21 cellular contexts compared by ENCODE assay signal in genomic region chr1:3035871-3036645, GRCh38. TPM values are rescaled to one million over a fixed set of nuclear protein-coding genes. Genes with fewer than 3 reads are reported as not detected.
DNase-seq lines count a peak whose midpoint lies in the region; ATAC-seq and TF ChIP-seq lines count a peak whose summit lies in the region.
"Had no signal": no experiment of that assay in that cellular context is flagged by ENCODE, and none has a peak within 500 bp of the region (broad histone marks: within the 10 kb centered on the region; RNA-seq: fewer than 3 reads in every experiment).

No MANE protein-coding gene starts in this region.

- DNase-seq in activated naive CD4-positive, alpha-beta T cell treated with anti-CD3 and anti-CD28 coated beads, Interleukin-2, amount 10 ng/mL, durations not matched to agents 7 days and 5 days: peak; percentile 18
- no peak for DNase-seq in activated naive CD4-positive, alpha-beta T cell (lab: John Stamatoyannopoulos, UW)
- DNase-seq in left lung (peak in 1 of 2 donors; percentile 26), A172 (ENCODE audit: low spot score) (no peak)
- DNase-seq: DND-41; GOT3; KG1; NCI-H1436; NCI-H2029; NCI-H2171; NCI-H446; NCI-H69; NK-92 treated with Interleukin-12 subunit alpha and Interleukin-12 subunit beta, amount 100 ng/mL, for 24 hours; RPMI8226 had no signal

- H3K36me3 ChIP-seq in Loucy (ENCODE audit: insufficient read depth, low read length) (no peaks in the 10 kb centered on the region), left lung (no peaks in the 10 kb centered on the region), subcutaneous abdominal adipose tissue (ENCODE audit: control insufficient read depth in 5 of 5, insufficient read depth in 5 of 5, low read length in 5 of 5) (no peaks in the 10 kb centered on the region)

- no peaks in the 10 kb centered on the region for H3F3A ChIP-seq in Loucy (ENCODE audit: low read depth)

- TF ChIP-seq CTCF in Loucy (conservative IDR thresholded peaks at IDR 0.05; ENCODE audit: low read length): no peak
- TF ChIP-seq CTCF in left lung (IDR thresholded peaks at IDR 0.05): no peak

- H3K9me2 ChIP-seq in Loucy (replicated peaks; ENCODE audit: low read depth, low read length): no peaks in the 10 kb centered on the region

- H3K9me3 ChIP-seq in Loucy (ENCODE audit: insufficient read depth, low read depth, low read length): no peaks in the 10 kb centered on the region
- no peaks in the 10 kb centered on the region for H3K9me3 ChIP-seq in left lung
- no peaks in the 10 kb centered on the region for H3K9me3 ChIP-seq in subcutaneous abdominal adipose tissue (ENCODE audit: control insufficient read depth in 5 of 5, low read length in 5 of 5)
- H3K9me3 ChIP-seq: A549 had no signal

- CTCF ChIA-PET in activated naive CD4-positive, alpha-beta T cell treated with anti-CD3 and anti-CD28 coated beads, Interleukin-2, amount 10 ng/mL, durations not matched to agents 7 days and 5 days (lab: Charles Lee): no interaction called here

- H3K79me2 ChIP-seq in Loucy (ENCODE audit: insufficient read depth, low read length): no peaks in the 10 kb centered on the region

- no peak overlapping the region for H3K27ac Mint-ChIP-seq in activated naive CD4-positive, alpha-beta T cell treated with anti-CD3 and anti-CD28 coated beads, Interleukin-2, amount 10 ng/mL, durations not matched to agents 7 days and 5 days

- no peak overlapping the region for H3K27ac ChIP-seq in left lung
- peak overlapping the region; percentile 50 for H3K27ac ChIP-seq in subcutaneous abdominal adipose tissue (ENCODE audit: low read depth, low read length)
- H3K27ac ChIP-seq: A549 had no signal

- H3K4me1 ChIP-seq in Loucy (ENCODE audit: insufficient read depth, low read length, poor library complexity, severe bottlenecking): peaks cover 85% of the 10 kb centered on the region
- H3K4me1 ChIP-seq in left lung: no peaks in the 10 kb centered on the region
- H3K4me1 ChIP-seq in subcutaneous abdominal adipose tissue (ENCODE audit: control insufficient read depth in 5 of 5, insufficient read depth in 5 of 5, low read length in 5 of 5): peaks cover 0 to 81% (median 74%) of the 10 kb centered on the region in 5 donors
- H3K4me1 ChIP-seq: A549 had no signal

- H3K9me3 Mint-ChIP-seq in activated naive CD4-positive, alpha-beta T cell treated with anti-CD3 and anti-CD28 coated beads, Interleukin-2, amount 10 ng/mL, durations not matched to agents 7 days and 5 days: no peaks in the 10 kb centered on the region

- H3K9ac ChIP-seq in Loucy (ENCODE audit: low read depth, low read length, poor library complexity, severe bottlenecking): peak overlapping the region; percentile 42
- peak overlapping the region in 1 of 5 donors; percentile 41 for H3K9ac ChIP-seq in subcutaneous abdominal adipose tissue (ENCODE audit: low read length in 5 of 5)

- peak; percentile 15 for ATAC-seq in left lung
- ATAC-seq in GM18907 (IDR thresholded peaks at IDR 0.05; ENCODE audit: unreplicated experiment): no peak
- ATAC-seq in GM21825 (IDR thresholded peaks at IDR 0.05; ENCODE audit: unreplicated experiment): no peak

- no peak overlapping the region for H3K4me3 ChIP-seq in Loucy (ENCODE audit: low read length, poor library complexity, severe bottlenecking)
- H3K4me3 ChIP-seq in left lung: no peak overlapping the region
- no peak overlapping the region for H3K4me3 ChIP-seq in subcutaneous abdominal adipose tissue (ENCODE audit: low read depth in 1 of 5, low read length in 5 of 5)
- H3K4me3 ChIP-seq: A549 had no signal

- H3K4me2 ChIP-seq in Loucy (ENCODE audit: low read depth, low read length, poor library complexity, severe bottlenecking): peak overlapping the region; percentile 5
- H3K4me2 ChIP-seq: A549 had no signal

- H3K36me3 Mint-ChIP-seq in activated naive CD4-positive, alpha-beta T cell treated with anti-CD3 and anti-CD28 coated beads, Interleukin-2, amount 10 ng/mL, durations not matched to agents 7 days and 5 days: peaks cover 1% of the 10 kb centered on the region

- H2AFZ ChIP-seq in Loucy (ENCODE audit: low read length): no peak overlapping the region

- H4K20me1 ChIP-seq in Loucy (ENCODE audit: insufficient read depth, low read length, poor library complexity, severe bottlenecking): no peaks in the 10 kb centered on the region

- H3K4me3 Mint-ChIP-seq in activated naive CD4-positive, alpha-beta T cell treated with anti-CD3 and anti-CD28 coated beads, Interleukin-2, amount 10 ng/mL, durations not matched to agents 7 days and 5 days: no peak overlapping the region

- peaks cover 12% of the 10 kb centered on the region for H3K27me3 Mint-ChIP-seq in activated naive CD4-positive, alpha-beta T cell treated with anti-CD3 and anti-CD28 coated beads, Interleukin-2, amount 10 ng/mL, durations not matched to agents 7 days and 5 days

- no peaks in the 10 kb centered on the region for H3K27me3 ChIP-seq in Loucy (ENCODE audit: insufficient read depth, low read length, poor library complexity, severe bottlenecking)
- H3K27me3 ChIP-seq in left lung: peaks cover 0 to 50% of the 10 kb centered on the region in 2 donors
- H3K27me3 ChIP-seq in subcutaneous abdominal adipose tissue (ENCODE audit: control insufficient read depth in 5 of 5, insufficient read depth in 4 of 5, low read length in 5 of 5): peaks cover 0 to 6% (median 0%) of the 10 kb centered on the region in 5 donors

- intact Hi-C loops in left lung (cut with DNase I): no loop called here

- H3K4me1 Mint-ChIP-seq in activated naive CD4-positive, alpha-beta T cell treated with anti-CD3 and anti-CD28 coated beads, Interleukin-2, amount 10 ng/mL, durations not matched to agents 7 days and 5 days: peaks cover 41% of the 10 kb centered on the region

RNA-seq across cellular contexts. Expression of gene ACTRT2, which starts 14.8 kb away (rescaled TPM):
- not detected for total RNA-seq in left lung
- total RNA-seq in A172 (2014; rRNA removed; shearing (Covaris generic)): not detected in 2 replicates
- total RNA-seq: M059J, OCI-LY7 had no signal

RNA-seq across cellular contexts. Expression of gene PRDM16, which starts 32.9 kb away (rescaled TPM):
- 10 to 100 TPM; 14.9 to 18.0 TPM for total RNA-seq in left lung
- 0.84 and 1.5 TPM in 2 replicates for total RNA-seq in A172 (2014; rRNA removed; shearing (Covaris generic))
- total RNA-seq: M059J, OCI-LY7 had no signal
